Comparison of ENCODE assay signal across 1 cellular context in the genomic region with DNA sequence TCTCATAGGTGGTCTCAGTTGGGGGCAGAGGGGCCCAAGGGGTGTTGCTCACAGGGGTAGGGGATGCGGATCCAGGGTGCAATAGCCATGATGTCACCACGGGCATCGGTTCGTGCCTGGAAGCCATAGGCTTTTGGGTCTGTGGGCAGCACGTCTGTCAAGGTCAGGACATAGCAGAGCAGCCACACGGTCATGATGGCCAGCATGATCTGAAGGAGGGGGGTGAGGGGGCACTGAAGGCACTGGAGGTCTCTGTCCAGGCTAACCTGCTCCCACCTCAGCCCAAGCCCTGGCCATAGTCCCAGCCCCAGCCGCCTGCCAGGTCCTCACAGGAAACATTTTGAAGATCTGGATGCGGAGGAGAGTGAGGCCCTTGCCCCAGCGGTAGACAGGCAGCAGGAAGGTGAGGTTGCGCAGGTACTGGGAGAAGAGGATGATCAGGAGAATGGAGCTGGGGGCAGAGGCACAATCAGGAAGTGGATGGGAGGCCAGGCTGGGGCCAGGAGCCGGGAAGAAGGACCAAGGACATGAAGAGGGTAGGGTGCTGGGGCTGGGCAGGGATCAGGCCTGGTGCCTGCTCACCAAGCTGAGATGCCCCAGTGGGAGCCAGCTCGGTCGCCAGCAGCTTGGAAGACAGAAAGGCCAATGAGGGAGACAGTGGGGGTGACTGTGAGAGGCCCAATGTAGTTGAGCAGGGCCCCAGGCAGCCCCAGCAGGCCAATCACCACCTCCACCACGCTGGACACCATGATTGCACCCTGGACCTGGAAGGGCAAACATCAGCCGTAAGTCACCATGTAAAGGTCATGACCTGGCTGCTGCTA.
A peak's percentile ranks its signal among the peaks of the same experiment; 100 is the strongest.
TF ChIP-seq lines count a peak whose summit lies in the region.

No MANE protein-coding gene starts in this region.

TF ChIP-seq in K562, 482 proteins besides CTCF, POLR2A, EP300 and RAD21 (continues in another document):
- TF ChIP-seq SMARCA5 (IDR thresholded peaks at IDR 0.05) (peak; percentile 87; the same call in 1 of the 2 replicates), KDM1A (IDR thresholded peaks at IDR 0.05) (peak in 1 of 2 experiments; percentile 59; a peak in 1 of 4 replicates), HDAC2 (IDR thresholded peaks at IDR 0.05) (0 out of 2 replicates have a peak, but pooled peaks have one; percentile 31), ZFP36 (IDR thresholded peaks at IDR 0.05; ENCODE audit: low read depth, low read length, partially characterized antibody) (peak; percentile 99), DIDO1 (tag; IDR thresholded peaks at IDR 0.05; ENCODE audit: low read depth) (no peak), SOX6 (IDR thresholded peaks at IDR 0.05) (no peak), BCOR (IDR thresholded peaks at IDR 0.05) (peak; percentile 80), ZNF324 (CRISPR knock-in tag; IDR thresholded peaks at IDR 0.05) (no peak), SMARCB1 (IDR thresholded peaks at IDR 0.05; ENCODE audit: insufficient read length, low read depth) (no peak), NUFIP1 (IDR thresholded peaks at IDR 0.05; ENCODE audit: partially characterized antibody) (no peak), CHD7 (IDR thresholded peaks at IDR 0.05; ENCODE audit: low read depth, low read length) (no peak), RCOR1 (IDR thresholded peaks at IDR 0.05; ENCODE audit: borderline replicate concordance in 1 of 2, low read depth in 2 of 2, low read length in 2 of 2) (0 out of 4 replicates have a peak, but pooled peaks of 1 of the 2 experiments have one; percentile 42), NR2C1 (IDR thresholded peaks at IDR 0.05) (no peak), NR2C1 (tag; IDR thresholded peaks at IDR 0.05) (no peak), BDP1 (IDR thresholded peaks at IDR 0.05; ENCODE audit: insufficient read depth, insufficient read length) (no peak), RBM25 (IDR thresholded peaks at IDR 0.05; ENCODE audit: low read depth, low read length, severe bottlenecking) (peak; percentile 95), ZNF551 (CRISPR knock-in tag; IDR thresholded peaks at IDR 0.05) (no peak), HMG20A (CRISPR knock-in tag; conservative IDR thresholded peaks at IDR 0.05) (no peak), PTBP1 (IDR thresholded peaks at IDR 0.05; ENCODE audit: low read depth, low read length) (peak; percentile 92), ARID1B (IDR thresholded peaks at IDR 0.05) (no peak), YY1 (IDR thresholded peaks at IDR 0.05; ENCODE audit: borderline replicate concordance in 1 of 3, control insufficient read depth in 1 of 3, extremely low read depth in 1 of 3, insufficient read depth in 3 of 3, insufficient read length in 1 of 3, insufficient replicate concordance in 2 of 3, low read depth in 1 of 3, low read length in 2 of 3) (no peak), ZBTB33 (CRISPR knock-in tag; IDR thresholded peaks at IDR 0.05) (no peak), E2F3 (CRISPR knock-in tag; IDR thresholded peaks at IDR 0.05) (no peak), ZNF140 (CRISPR knock-in tag; IDR thresholded peaks at IDR 0.05) (no peak)
- TF ChIP-seq, protein P1, sequence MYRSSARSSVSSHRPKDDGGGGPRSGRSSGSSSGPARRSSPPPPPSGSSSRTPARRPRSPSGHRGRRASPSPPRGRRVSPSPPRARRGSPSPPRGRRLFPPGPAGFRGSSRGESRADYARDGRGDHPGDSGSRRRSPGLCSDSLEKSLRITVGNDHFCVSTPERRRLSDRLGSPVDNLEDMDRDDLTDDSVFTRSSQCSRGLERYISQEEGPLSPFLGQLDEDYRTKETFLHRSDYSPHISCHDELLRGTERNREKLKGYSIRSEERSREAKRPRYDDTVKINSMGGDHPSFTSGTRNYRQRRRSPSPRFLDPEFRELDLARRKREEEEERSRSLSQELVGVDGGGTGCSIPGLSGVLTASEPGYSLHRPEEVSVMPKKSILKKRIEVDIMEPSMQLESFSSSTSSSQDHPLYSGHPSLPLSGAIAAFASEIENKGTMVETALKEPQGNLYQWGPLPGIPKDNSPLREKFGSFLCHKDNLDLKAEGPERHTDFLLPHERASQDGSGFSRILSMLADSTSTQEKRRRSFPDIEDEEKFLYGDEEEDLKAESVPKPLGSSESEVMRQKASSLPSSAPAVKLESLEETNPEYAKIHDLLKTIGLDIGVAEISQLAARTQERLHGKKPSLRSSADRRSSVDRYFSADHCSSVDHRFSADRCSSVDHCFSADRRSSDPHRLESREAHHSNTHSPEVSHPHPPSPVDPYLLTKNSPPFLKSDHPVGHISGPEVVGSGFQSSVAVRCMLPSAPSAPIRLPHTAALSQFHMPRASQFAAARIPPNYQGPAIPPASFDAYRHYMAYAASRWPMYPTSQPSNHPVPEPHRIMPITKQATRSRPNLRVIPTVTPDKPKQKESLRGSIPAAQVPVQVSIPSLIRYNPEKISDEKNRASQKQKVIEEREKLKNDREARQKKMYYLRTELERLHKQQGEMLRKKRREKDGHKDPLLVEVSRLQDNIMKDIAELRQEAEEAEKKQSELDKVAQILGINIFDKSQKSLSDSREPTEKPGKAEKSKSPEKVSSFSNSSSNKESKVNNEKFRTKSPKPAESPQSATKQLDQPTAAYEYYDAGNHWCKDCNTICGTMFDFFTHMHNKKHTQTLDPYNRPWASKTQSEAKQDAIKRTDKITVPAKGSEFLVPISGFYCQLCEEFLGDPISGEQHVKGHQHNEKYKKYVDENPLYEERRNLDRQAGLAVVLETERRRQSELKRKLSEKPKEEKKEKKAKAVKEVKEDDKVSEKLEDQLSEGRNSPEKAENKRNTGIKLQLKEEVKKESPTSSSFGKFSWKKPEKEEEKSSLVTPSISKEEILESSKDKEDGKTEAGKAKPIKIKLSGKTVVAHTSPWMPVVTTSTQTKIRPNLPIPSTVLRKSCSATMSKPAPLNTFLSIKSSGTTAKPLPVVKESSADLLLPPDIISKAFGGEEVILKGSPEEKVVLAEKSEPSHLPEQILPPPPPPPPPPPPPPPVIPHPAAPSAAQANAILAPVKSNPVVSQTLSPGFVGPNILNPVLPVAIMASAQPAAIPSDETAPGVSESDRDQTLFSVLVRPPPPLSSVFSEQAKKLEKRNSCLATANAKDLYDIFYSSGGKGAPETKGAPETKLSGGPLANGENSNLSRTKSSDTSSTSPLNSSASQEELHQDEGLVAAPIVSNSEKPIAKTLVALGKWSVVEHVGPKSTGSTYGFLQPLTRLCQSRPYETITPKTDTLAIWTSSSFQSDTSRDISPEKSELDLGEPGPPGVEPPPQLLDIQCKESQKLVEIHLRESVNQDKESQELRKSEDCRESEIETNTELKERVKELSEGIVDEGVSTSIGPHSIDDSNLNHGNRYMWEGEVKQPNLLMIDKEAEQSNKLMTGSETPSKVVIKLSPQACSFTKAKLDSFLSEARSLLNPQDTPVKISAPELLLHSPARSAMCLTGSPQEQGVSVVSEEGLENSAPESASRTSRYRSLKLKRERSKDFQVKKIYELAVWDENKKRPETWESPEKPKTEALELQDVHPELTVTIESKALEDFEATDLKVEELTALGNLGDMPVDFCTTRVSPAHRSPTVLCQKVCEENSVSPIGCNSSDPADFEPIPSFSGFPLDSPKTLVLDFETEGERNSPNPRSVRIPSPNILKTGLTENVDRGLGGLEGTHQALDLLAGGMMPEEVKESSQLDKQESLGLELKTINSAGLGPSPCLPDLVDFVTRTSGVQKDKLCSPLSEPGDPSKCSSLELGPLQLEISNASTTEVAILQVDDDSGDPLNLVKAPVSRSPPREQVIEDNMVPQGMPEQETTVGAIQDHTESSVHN (IDR thresholded peaks at IDR 0.05; ENCODE audit: borderline replicate concordance in 1 of 2, low read depth in 1 of 2) = no peak
- TF ChIP-seq, protein P2, sequence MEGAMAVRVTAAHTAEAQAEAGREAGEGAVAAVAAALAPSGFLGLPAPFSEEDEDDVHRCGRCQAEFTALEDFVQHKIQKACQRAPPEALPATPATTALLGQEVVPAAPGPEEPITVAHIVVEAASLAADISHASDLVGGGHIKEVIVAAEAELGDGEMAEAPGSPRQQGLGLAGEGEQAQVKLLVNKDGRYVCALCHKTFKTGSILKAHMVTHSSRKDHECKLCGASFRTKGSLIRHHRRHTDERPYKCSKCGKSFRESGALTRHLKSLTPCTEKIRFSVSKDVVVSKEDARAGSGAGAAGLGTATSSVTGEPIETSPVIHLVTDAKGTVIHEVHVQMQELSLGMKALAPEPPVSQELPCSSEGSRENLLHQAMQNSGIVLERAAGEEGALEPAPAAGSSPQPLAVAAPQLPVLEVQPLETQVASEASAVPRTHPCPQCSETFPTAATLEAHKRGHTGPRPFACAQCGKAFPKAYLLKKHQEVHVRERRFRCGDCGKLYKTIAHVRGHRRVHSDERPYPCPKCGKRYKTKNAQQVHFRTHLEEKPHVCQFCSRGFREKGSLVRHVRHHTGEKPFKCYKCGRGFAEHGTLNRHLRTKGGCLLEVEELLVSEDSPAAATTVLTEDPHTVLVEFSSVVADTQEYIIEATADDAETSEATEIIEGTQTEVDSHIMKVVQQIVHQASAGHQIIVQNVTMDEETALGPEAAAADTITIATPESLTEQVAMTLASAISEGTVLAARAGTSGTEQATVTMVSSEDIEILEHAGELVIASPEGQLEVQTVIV (CRISPR knock-in tag; IDR thresholded peaks at IDR 0.05; ENCODE audit: borderline replicate concordance) = no peak
